10 cellular contexts compared by ENCODE assay signal in genomic region chr17:35892091-35892637, GRCh38. TPM values are rescaled to one million over a fixed set of nuclear protein-coding genes. Genes with fewer than 3 reads are reported as not detected.
DNase-seq lines count a peak whose midpoint lies in the region; ATAC-seq, FAIRE-seq and TF ChIP-seq lines count a peak whose summit lies in the region.
"Had no signal": no experiment of that assay in that cellular context is flagged by ENCODE, and none has a peak within 500 bp of the region (broad histone marks: within the 10 kb centered on the region; RNA-seq: fewer than 3 reads in every experiment).

No MANE protein-coding gene starts in this region.

- H3K9me3 Mint-ChIP-seq in activated CD4-positive, alpha-beta T cell treated with anti-CD3 and anti-CD28 coated beads for 36 hours (ENCODE audit: low read depth), result no peaks in the 10 kb centered on the region
- no peaks in the 10 kb centered on the region for H3K9me3 Mint-ChIP-seq in stimulated activated effector memory CD8-positive, alpha-beta T cell treated with anti-CD3 and anti-CD28 coated beads, Interleukin-12 subunit alpha, Interleukin-12 subunit beta, amount 100 ng/mL, for 72 hours

- peaks cover 38% of the 10 kb centered on the region for H3K4me1 Mint-ChIP-seq in activated CD4-positive, alpha-beta T cell treated with anti-CD3 and anti-CD28 coated beads for 36 hours
- H3K4me1 Mint-ChIP-seq in stimulated activated effector memory CD8-positive, alpha-beta T cell treated with anti-CD3 and anti-CD28 coated beads, Interleukin-12 subunit alpha, Interleukin-12 subunit beta, amount 100 ng/mL, for 72 hours, result peaks cover 85% of the 10 kb centered on the region

- H3K27me3 Mint-ChIP-seq in activated CD4-positive, alpha-beta T cell treated with anti-CD3 and anti-CD28 coated beads for 36 hours, result no peaks in the 10 kb centered on the region

- H3K36me3 Mint-ChIP-seq in activated CD4-positive, alpha-beta T cell treated with anti-CD3 and anti-CD28 coated beads for 36 hours (ENCODE audit: low read depth), result no peaks in the 10 kb centered on the region
- peaks cover 22% of the 10 kb centered on the region for H3K36me3 Mint-ChIP-seq in stimulated activated effector memory CD8-positive, alpha-beta T cell treated with anti-CD3 and anti-CD28 coated beads, Interleukin-12 subunit alpha, Interleukin-12 subunit beta, amount 100 ng/mL, for 72 hours

- POLR2A ChIA-PET in activated CD4-positive, alpha-beta T cell treated with anti-CD3 and anti-CD28 coated beads for 36 hours (lab: Charles Lee), result interaction anchor here (0.7 to 1.1 kb wide), 2 partner anchors 13 to 83 kb away, joined by 3 to 4 read pairs; partner anchors contain the start of gene TAF15

- peak overlapping the region; percentile 71 for H3K27ac Mint-ChIP-seq in activated CD4-positive, alpha-beta T cell treated with anti-CD3 and anti-CD28 coated beads for 36 hours
- peak overlapping the region; percentile 79 for H3K27ac Mint-ChIP-seq in stimulated activated effector memory CD8-positive, alpha-beta T cell treated with anti-CD3 and anti-CD28 coated beads, Interleukin-12 subunit alpha, Interleukin-12 subunit beta, amount 100 ng/mL, for 72 hours

- peak; percentile 76 for DNase-seq in activated CD4-positive, alpha-beta T cell treated with anti-CD3 and anti-CD28 coated beads for 36 hours
- DNase-seq in activated CD4-positive, alpha-beta T cell treated with anti-CD3 and anti-CD28 coated beads for 1 hour, result no peak
- DNase-seq in activated CD8-positive, alpha-beta memory T cell treated with anti-CD3 and anti-CD28 coated beads, Interleukin-2, amount 50 U/mL, for 4 hours, result peak; percentile 78
- DNase-seq in glomerular visceral epithelial cell (ENCODE audit: extremely low spot score) (peak; percentile 52), D721Med (ENCODE audit: insufficient read length, low spot score) (no peak), NCI-H1694 (lab: John Stamatoyannopoulos, UW) (no peak)
- peak in 1 of 2 donors; percentile 85 for DNase-seq in stimulated activated effector memory CD8-positive, alpha-beta T cell treated with anti-CD3 and anti-CD28 coated beads, Interleukin-12 subunit alpha, Interleukin-12 subunit beta, amount 100 ng/mL, for 72 hours (ENCODE audit: low spot score in 2 of 2)
- DNase-seq: ACHN had no signal

- H3K4me3 Mint-ChIP-seq in activated CD4-positive, alpha-beta T cell treated with anti-CD3 and anti-CD28 coated beads for 36 hours, result no peak overlapping the region
- H3K4me3 Mint-ChIP-seq in stimulated activated effector memory CD8-positive, alpha-beta T cell treated with anti-CD3 and anti-CD28 coated beads, Interleukin-12 subunit alpha, Interleukin-12 subunit beta, amount 100 ng/mL, for 72 hours, result peak overlapping the region; percentile 56

- FAIRE-seq in D721Med (lab: Jason Lieb, UNC), result no peak

- CTCF ChIA-PET in activated CD4-positive, alpha-beta T cell treated with anti-CD3 and anti-CD28 coated beads for 36 hours (lab: Charles Lee), result interaction anchor here (0.6 to 1.3 kb wide), 4 partner anchors 10 to 45 kb away, joined by 3 to 4 read pairs (median 3); no protein-coding TSS in a partner anchor

- intact Hi-C loops in activated CD4-positive, alpha-beta T cell treated with anti-CD3 and anti-CD28 coated beads for 36 hours (cut with DNase I, micrococcal nuclease), result no loop called here

- no peak for TF ChIP-seq CTCF in D721Med (IDR thresholded peaks at IDR 0.05; ENCODE audit: insufficient read depth, missing control alignments)

- ATAC-seq in activated CD4-positive, alpha-beta T cell treated with anti-CD3 and anti-CD28 coated beads for 36 hours, result peak; percentile 74
- peak; percentile 47 for ATAC-seq in stimulated activated effector memory CD8-positive, alpha-beta T cell treated with anti-CD3 and anti-CD28 coated beads, Interleukin-12 subunit alpha, Interleukin-12 subunit beta, amount 100 ng/mL, for 72 hours
- ATAC-seq in HG03460 (IDR thresholded peaks at IDR 0.05; ENCODE audit: unreplicated experiment), result no peak
- ATAC-seq: HCT116 had no signal

RNA-seq across cellular contexts. Expression of gene CCL5, which starts 12.0 kb away (rescaled TPM):
- 10 to 100 TPM; 33.1 to 50.4 TPM for total RNA-seq in activated CD4-positive, alpha-beta T cell treated with anti-CD3 and anti-CD28 coated beads for 36 hours

RNA-seq across cellular contexts. Expression of gene HEATR9, which starts 23.5 kb away (rescaled TPM):
- total RNA-seq in activated CD4-positive, alpha-beta T cell treated with anti-CD3 and anti-CD28 coated beads for 36 hours, result under 1 TPM in 1 of 2 experiments, not detected in 1; 0.18 TPM

RNA-seq across cellular contexts. Expression of gene RDM1, which starts 38.4 kb away (rescaled TPM):
- 1 to 10 TPM; 4.4 to 6.5 TPM for total RNA-seq in activated CD4-positive, alpha-beta T cell treated with anti-CD3 and anti-CD28 coated beads for 36 hours

RNA-seq across cellular contexts. Expression of gene LYZL6, which starts 51.3 kb away (rescaled TPM):
- total RNA-seq in activated CD4-positive, alpha-beta T cell treated with anti-CD3 and anti-CD28 coated beads for 36 hours, result not detected

Comparison
In these comparisons a context has a peak if more than half of its experiments do, and no peak if none do; other contexts are left out.
1. DNase-seq: peak in activated CD4-positive, alpha-beta T cell treated with anti-CD3 and anti-CD28 coated beads for 36 hours (single experiment), activated CD8-positive, alpha-beta memory T cell treated with anti-CD3 and anti-CD28 coated beads, Interleukin-2, amount 50 U/mL, for 4 hours (single experiment) and glomerular visceral epithelial cell (single experiment); none in activated CD4-positive, alpha-beta T cell treated with anti-CD3 and anti-CD28 coated beads for 1 hour (single experiment), D721Med (single experiment) and NCI-H1694 (single experiment).